In genomic region chr17:46361145-46361735, GRCh38 we compare ENCODE assay signal across 8 cellular contexts. TPM values are rescaled to one million over a fixed set of nuclear protein-coding genes. Genes with fewer than 3 reads are reported as not detected.
A peak's percentile ranks its signal among the peaks of the same experiment; 100 is the strongest.
DNase-seq lines count a peak whose midpoint lies in the region; ATAC-seq and TF ChIP-seq lines count a peak whose summit lies in the region.
"Not testable (repeated sequence)": the region's sequence is repeated elsewhere in the genome, so short reads cannot be mapped to it uniquely, and the experiment has no call there.

No MANE protein-coding gene starts in this region.

- not testable (repeated sequence) for H3K27ac Mint-ChIP-seq in activated T-helper 17 cell treated with anti-CD3 and anti-CD28 coated beads, Interleukin-2, amount 50 U/mL, for 72 hours

- intact Hi-C loops in left colon (cut with DNase I, micrococcal nuclease): not testable (repeated sequence)

- H3K79me2 ChIP-seq in smooth muscle cell (ENCODE audit: low read depth): not testable (repeated sequence)

- not testable (repeated sequence) for H3K27me3 Mint-ChIP-seq in activated T-helper 17 cell treated with anti-CD3 and anti-CD28 coated beads, Interleukin-2, amount 50 U/mL, for 72 hours

- not testable (repeated sequence) for H3K36me3 Mint-ChIP-seq in activated T-helper 17 cell treated with anti-CD3 and anti-CD28 coated beads, Interleukin-2, amount 50 U/mL, for 72 hours (ENCODE audit: low read depth)

- WGBS in smooth muscle cell (ENCODE audit: low lambda C conversion rate): no CpG with 5 or more reads among the region's 42 CpGs

- not testable (repeated sequence) for H3K4me1 ChIP-seq in smooth muscle cell (ENCODE audit: low read depth)

- H3K4me1 Mint-ChIP-seq in activated T-helper 17 cell treated with anti-CD3 and anti-CD28 coated beads, Interleukin-2, amount 50 U/mL, for 72 hours: not testable (repeated sequence)

- not testable (repeated sequence) for H3K9me3 Mint-ChIP-seq in activated T-helper 17 cell treated with anti-CD3 and anti-CD28 coated beads, Interleukin-2, amount 50 U/mL, for 72 hours

- H2AFZ ChIP-seq in smooth muscle cell (ENCODE audit: low read depth): not testable (repeated sequence)

- not testable (repeated sequence) for H3K27me3 ChIP-seq in smooth muscle cell (ENCODE audit: low read depth)

- not testable (repeated sequence) for H3K9ac ChIP-seq in smooth muscle cell (ENCODE audit: low read depth)

- TF ChIP-seq CTCF in smooth muscle cell (IDR thresholded peaks at IDR 0.05; ENCODE audit: borderline replicate concordance, insufficient read depth, poor library complexity, severe bottlenecking): not testable (repeated sequence)

- not testable (repeated sequence) for DNase-seq in left colon; smooth muscle cell (lab: John Stamatoyannopoulos, UW; ENCODE audit: unreplicated experiment)

- ATAC-seq in GM18508 (IDR thresholded peaks at IDR 0.05; ENCODE audit: insufficient read depth, unreplicated experiment): peak; percentile 18
- ATAC-seq in GM19463 (IDR thresholded peaks at IDR 0.05; ENCODE audit: unreplicated experiment): peak; percentile 35
- ATAC-seq in HG02571 (IDR thresholded peaks at IDR 0.05; ENCODE audit: unreplicated experiment): peak; percentile 47
- ATAC-seq in HG03066 (IDR thresholded peaks at IDR 0.05; ENCODE audit: low read depth, unreplicated experiment): peak; percentile 43
- ATAC-seq in HG03571 (IDR thresholded peaks at IDR 0.05; ENCODE audit: unreplicated experiment): peak; percentile 37
- peak; percentile 65 for ATAC-seq in activated T-helper 17 cell treated with anti-CD3 and anti-CD28 coated beads, Interleukin-2, amount 50 U/mL, for 72 hours (replicated peaks)
- ATAC-seq in left colon: peak; percentile 63

- H3K36me3 ChIP-seq in smooth muscle cell (ENCODE audit: low read depth): not testable (repeated sequence)

- H3K9me3 ChIP-seq in smooth muscle cell (replicated peaks; ENCODE audit: low read depth): not testable (repeated sequence)

- not testable (repeated sequence) for H4K20me1 ChIP-seq in smooth muscle cell (ENCODE audit: low read depth)

- H3K4me3 Mint-ChIP-seq in activated T-helper 17 cell treated with anti-CD3 and anti-CD28 coated beads, Interleukin-2, amount 50 U/mL, for 72 hours: not testable (repeated sequence)

- not testable (repeated sequence) for H3K4me2 ChIP-seq in smooth muscle cell

- peak overlapping the region; percentile 27 for H3K4me3 ChIP-seq in smooth muscle cell

- H3F3A ChIP-seq in smooth muscle cell (ENCODE audit: low read depth): not testable (repeated sequence)

- not testable (repeated sequence) for H3K27ac ChIP-seq in smooth muscle cell (ENCODE audit: low read depth)

RNA-seq across cellular contexts. Expression of gene ARL17B, which starts 0.3 kb away (rescaled TPM):
- total RNA-seq in activated T-helper 17 cell treated with anti-CD3 and anti-CD28 coated beads, Interleukin-2, amount 50 U/mL, for 72 hours: 10 to 100 TPM; 21.6 to 22.3 TPM
- total RNA-seq in left colon (10 to 100 TPM; 10.4 to 11.1 TPM), smooth muscle cell (11.8 and 25.1 TPM in 2 replicates)
- polyA plus RNA-seq in smooth muscle cell: 8.2 and 10.4 TPM in 2 replicates
